14 cellular contexts compared by ENCODE assay signal in the genomic region with DNA sequence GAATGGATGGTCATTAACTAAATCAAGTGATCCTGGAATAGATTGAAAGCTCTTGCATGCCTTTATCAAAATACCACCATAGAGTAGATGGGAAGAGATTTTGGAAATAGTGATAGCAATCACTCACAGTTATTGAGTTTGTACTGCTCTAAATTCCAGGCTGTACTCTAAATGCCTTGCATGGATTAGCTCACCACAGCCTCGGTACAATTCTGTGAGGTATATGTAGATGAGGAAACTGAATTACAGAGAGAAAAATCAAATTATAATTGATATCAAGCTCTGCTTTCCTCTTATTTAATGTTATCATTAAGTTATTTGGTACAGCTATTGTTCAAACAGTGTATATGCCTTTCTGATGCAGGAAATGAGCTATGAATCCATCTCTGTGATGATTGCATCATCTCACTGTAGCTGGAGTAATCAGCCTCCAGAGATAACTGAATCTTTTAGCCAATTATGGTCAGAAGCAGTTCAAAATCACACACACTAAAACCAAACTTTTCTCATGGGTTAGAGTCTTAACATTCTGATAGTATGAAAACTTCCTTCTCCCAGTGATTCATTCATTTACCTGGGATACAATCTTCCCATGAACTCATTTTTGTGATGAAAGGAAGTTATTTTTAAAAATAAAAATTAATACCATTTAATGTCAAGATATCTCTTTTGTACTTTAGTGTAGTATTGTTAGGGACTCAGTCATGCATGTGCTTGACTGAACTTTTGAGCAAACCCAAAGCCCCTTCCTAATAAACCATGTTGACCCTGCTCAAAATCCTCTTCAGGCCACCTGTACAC. TPM values are rescaled to one million over a fixed set of nuclear protein-coding genes. Genes with fewer than 3 reads are reported as not detected.
DNase-seq lines count a peak whose midpoint lies in the region; ATAC-seq and TF ChIP-seq lines count a peak whose summit lies in the region.
"Had no signal": no experiment of that assay in that cellular context is flagged by ENCODE, and none has a peak within 500 bp of the region (broad histone marks: within the 10 kb centered on the region; RNA-seq: fewer than 3 reads in every experiment).

No MANE protein-coding gene starts in this region.

- POLR2A ChIA-PET in activated naive CD8-positive, alpha-beta T cell treated with anti-CD3 and anti-CD28 coated beads, Interleukin-2, amount 10 ng/mL, durations not matched to agents 7 days and 5 days (lab: Charles Lee) = no interaction called here
- POLR2A ChIA-PET in CD4-positive, alpha-beta memory T cell (lab: Charles Lee; ENCODE audit: partially characterized antibody) = no interaction called here

- H3K9me3 Mint-ChIP-seq in HFFc6 = no peaks in the 10 kb centered on the region
- H3K9me3 Mint-ChIP-seq in activated naive CD8-positive, alpha-beta T cell treated with anti-CD3 and anti-CD28 coated beads, Interleukin-2, amount 10 ng/mL, durations not matched to agents 7 days and 5 days = peaks cover 2% of the 10 kb centered on the region
- no peaks in the 10 kb centered on the region for H3K9me3 Mint-ChIP-seq in CD4-positive, alpha-beta memory T cell
- no peaks in the 10 kb centered on the region for H3K9me3 Mint-ChIP-seq in activated T-helper 17 cell treated with anti-CD3 and anti-CD28 coated beads, Interleukin-2, amount 50 U/mL, for 72 hours
- H3K9me3 Mint-ChIP-seq: neural crest cell had no signal

- no peaks in the 10 kb centered on the region for H3K27me3 Mint-ChIP-seq in HFFc6 (ENCODE audit: insufficient read depth)
- H3K27me3 Mint-ChIP-seq in activated naive CD8-positive, alpha-beta T cell treated with anti-CD3 and anti-CD28 coated beads, Interleukin-2, amount 10 ng/mL, durations not matched to agents 7 days and 5 days = peaks cover 6% of the 10 kb centered on the region
- H3K27me3 Mint-ChIP-seq in CD4-positive, alpha-beta memory T cell = peaks cover 0 to 3% of the 10 kb centered on the region in 2 donors
- H3K27me3 Mint-ChIP-seq in activated T-helper 17 cell treated with anti-CD3 and anti-CD28 coated beads, Interleukin-2, amount 50 U/mL, for 72 hours = peaks cover 4% of the 10 kb centered on the region

- no peak for TF ChIP-seq CTCF in AG10803 (conservative IDR thresholded peaks at IDR 0.05; ENCODE audit: low read length)
- TF ChIP-seq CTCF in HFFc6 (IDR thresholded peaks at IDR 0.05) = no peak

- DNase-seq in AG10803 (ENCODE audit: low read depth) = peak; percentile 67
- DNase-seq in HFFc6 = peak; percentile 20
- no peak for DNase-seq in activated naive CD8-positive, alpha-beta T cell treated with anti-CD3 and anti-CD28 coated beads, Interleukin-2, amount 10 ng/mL, durations not matched to agents 7 days and 5 days
- DNase-seq in left lobe of liver (ENCODE audit: low spot score) = no peak
- no peak for DNase-seq in CD4-positive, alpha-beta memory T cell
- DNase-seq in AG08396 (ENCODE audit: low spot score) = no peak
- DNase-seq: GDM1, hippocampal formation, MG63 had no signal

- H3K27ac Mint-ChIP-seq in HFFc6 = peak overlapping the region; percentile 8
- peak overlapping the region; percentile 31 for H3K27ac Mint-ChIP-seq in activated naive CD8-positive, alpha-beta T cell treated with anti-CD3 and anti-CD28 coated beads, Interleukin-2, amount 10 ng/mL, durations not matched to agents 7 days and 5 days
- no peak overlapping the region for H3K27ac Mint-ChIP-seq in CD4-positive, alpha-beta memory T cell
- no peak overlapping the region for H3K27ac Mint-ChIP-seq in activated T-helper 17 cell treated with anti-CD3 and anti-CD28 coated beads, Interleukin-2, amount 50 U/mL, for 72 hours

- peaks cover 8% of the 10 kb centered on the region; the same call in 1 of the 2 replicates for H3K36me3 Mint-ChIP-seq in HFFc6 (ENCODE audit: low read depth)
- no peaks in the 10 kb centered on the region for H3K36me3 Mint-ChIP-seq in activated naive CD8-positive, alpha-beta T cell treated with anti-CD3 and anti-CD28 coated beads, Interleukin-2, amount 10 ng/mL, durations not matched to agents 7 days and 5 days
- no peaks in the 10 kb centered on the region for H3K36me3 Mint-ChIP-seq in CD4-positive, alpha-beta memory T cell
- no peaks in the 10 kb centered on the region for H3K36me3 Mint-ChIP-seq in activated T-helper 17 cell treated with anti-CD3 and anti-CD28 coated beads, Interleukin-2, amount 50 U/mL, for 72 hours (ENCODE audit: low read depth)

- intact Hi-C loops in CD4-positive, alpha-beta memory T cell (cut with micrococcal nuclease) = no loop called here

- H3K4me1 ChIP-seq in CD4-positive, alpha-beta memory T cell (ENCODE audit: insufficient read depth, low read length) = no peaks in the 10 kb centered on the region

- CTCF ChIA-PET in CD4-positive, alpha-beta memory T cell (lab: Charles Lee; ENCODE audit: partially characterized antibody) = no interaction called here

- no peak overlapping the region for H3K4me3 ChIP-seq in AG10803 (ENCODE audit: low read length)
- no peak overlapping the region for H3K4me3 ChIP-seq in CD4-positive, alpha-beta memory T cell (ENCODE audit: low read length in 2 of 2)
- H3K4me3 ChIP-seq: cardiac muscle cell, MG63, SJSA1 had no signal

- H3K27me3 ChIP-seq in CD4-positive, alpha-beta memory T cell (ENCODE audit: insufficient read depth, low read length) = no peaks in the 10 kb centered on the region
- H3K27me3 ChIP-seq: cardiac muscle cell, MG63, SJSA1 had no signal

- no peak overlapping the region for H3K27ac ChIP-seq in CD4-positive, alpha-beta memory T cell (ENCODE audit: low read depth, low read length)
- H3K27ac ChIP-seq: cardiac muscle cell, SJSA1 had no signal

- no peak overlapping the region for H3K4me3 Mint-ChIP-seq in HFFc6
- H3K4me3 Mint-ChIP-seq in activated naive CD8-positive, alpha-beta T cell treated with anti-CD3 and anti-CD28 coated beads, Interleukin-2, amount 10 ng/mL, durations not matched to agents 7 days and 5 days = no peak overlapping the region
- no peak overlapping the region for H3K4me3 Mint-ChIP-seq in CD4-positive, alpha-beta memory T cell
- H3K4me3 Mint-ChIP-seq in activated T-helper 17 cell treated with anti-CD3 and anti-CD28 coated beads, Interleukin-2, amount 50 U/mL, for 72 hours = no peak overlapping the region
- H3K4me3 Mint-ChIP-seq: neural crest cell had no signal

- no peaks in the 10 kb centered on the region for H3K9me3 ChIP-seq in CD4-positive, alpha-beta memory T cell (ENCODE audit: control insufficient read depth in 1 of 2, low read length in 2 of 2)
- H3K9me3 ChIP-seq: MG63, SJSA1 had no signal

- H3K36me3 ChIP-seq in CD4-positive, alpha-beta memory T cell (ENCODE audit: insufficient read depth, low read length) = no peaks in the 10 kb centered on the region
- H3K36me3 ChIP-seq: cardiac muscle cell, MG63 had no signal

- H3K4me1 Mint-ChIP-seq in HFFc6 (ENCODE audit: low read depth) = peaks cover 35% of the 10 kb centered on the region
- peaks cover 4% of the 10 kb centered on the region for H3K4me1 Mint-ChIP-seq in activated naive CD8-positive, alpha-beta T cell treated with anti-CD3 and anti-CD28 coated beads, Interleukin-2, amount 10 ng/mL, durations not matched to agents 7 days and 5 days
- H3K4me1 Mint-ChIP-seq in CD4-positive, alpha-beta memory T cell = no peaks in the 10 kb centered on the region
- no peaks in the 10 kb centered on the region for H3K4me1 Mint-ChIP-seq in activated T-helper 17 cell treated with anti-CD3 and anti-CD28 coated beads, Interleukin-2, amount 50 U/mL, for 72 hours

- peak; percentile 42 for ATAC-seq in activated naive CD8-positive, alpha-beta T cell treated with anti-CD3 and anti-CD28 coated beads, Interleukin-2, amount 10 ng/mL, durations not matched to agents 7 days and 5 days (ENCODE audit: low read depth)
- ATAC-seq in left lobe of liver (peak; percentile 28), SK-N-SH treated with all-trans-retinoic acid at 6 μM for 48 hours (no peak)
- no peak for ATAC-seq in activated T-helper 17 cell treated with anti-CD3 and anti-CD28 coated beads, Interleukin-2, amount 50 U/mL, for 72 hours (replicated peaks)

TF ChIP-seq in SK-N-SH treated with all-trans-retinoic acid at 6 μM for 48 hours, 23 proteins besides CTCF, POLR2A, EP300 and RAD21:
- TF ChIP-seq ISL1 (CRISPR knock-in tag; IDR thresholded peaks at IDR 0.05) (no peak), ZFP3 (CRISPR knock-in tag; IDR thresholded peaks at IDR 0.05) (no peak), RARB (CRISPR knock-in tag; IDR thresholded peaks at IDR 0.05) (no peak), ZNF70 (CRISPR knock-in tag; IDR thresholded peaks at IDR 0.05) (no peak), ZNF8 (CRISPR knock-in tag; IDR thresholded peaks at IDR 0.05) (no peak), CSDC2 (CRISPR knock-in tag; IDR thresholded peaks at IDR 0.05) (no peak)
- TF ChIP-seq, protein P1, sequence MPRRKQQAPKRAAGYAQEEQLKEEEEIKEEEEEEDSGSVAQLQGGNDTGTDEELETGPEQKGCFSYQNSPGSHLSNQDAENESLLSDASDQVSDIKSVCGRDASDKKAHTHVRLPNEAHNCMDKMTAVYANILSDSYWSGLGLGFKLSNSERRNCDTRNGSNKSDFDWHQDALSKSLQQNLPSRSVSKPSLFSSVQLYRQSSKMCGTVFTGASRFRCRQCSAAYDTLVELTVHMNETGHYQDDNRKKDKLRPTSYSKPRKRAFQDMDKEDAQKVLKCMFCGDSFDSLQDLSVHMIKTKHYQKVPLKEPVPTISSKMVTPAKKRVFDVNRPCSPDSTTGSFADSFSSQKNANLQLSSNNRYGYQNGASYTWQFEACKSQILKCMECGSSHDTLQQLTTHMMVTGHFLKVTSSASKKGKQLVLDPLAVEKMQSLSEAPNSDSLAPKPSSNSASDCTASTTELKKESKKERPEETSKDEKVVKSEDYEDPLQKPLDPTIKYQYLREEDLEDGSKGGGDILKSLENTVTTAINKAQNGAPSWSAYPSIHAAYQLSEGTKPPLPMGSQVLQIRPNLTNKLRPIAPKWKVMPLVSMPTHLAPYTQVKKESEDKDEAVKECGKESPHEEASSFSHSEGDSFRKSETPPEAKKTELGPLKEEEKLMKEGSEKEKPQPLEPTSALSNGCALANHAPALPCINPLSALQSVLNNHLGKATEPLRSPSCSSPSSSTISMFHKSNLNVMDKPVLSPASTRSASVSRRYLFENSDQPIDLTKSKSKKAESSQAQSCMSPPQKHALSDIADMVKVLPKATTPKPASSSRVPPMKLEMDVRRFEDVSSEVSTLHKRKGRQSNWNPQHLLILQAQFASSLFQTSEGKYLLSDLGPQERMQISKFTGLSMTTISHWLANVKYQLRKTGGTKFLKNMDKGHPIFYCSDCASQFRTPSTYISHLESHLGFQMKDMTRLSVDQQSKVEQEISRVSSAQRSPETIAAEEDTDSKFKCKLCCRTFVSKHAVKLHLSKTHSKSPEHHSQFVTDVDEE (CRISPR knock-in tag; IDR thresholded peaks at IDR 0.05) = no peak
TF ChIP-seq in SK-N-SH treated with all-trans-retinoic acid at 6 μM for 48 hours: peak in this region for 0.

RNA-seq across cellular contexts. Expression of a gene that starts 52.1 kb away (rescaled TPM):
- total RNA-seq in HFFc6 (2021; fragmentation: NEBNext Ultra II Directional; extraction: Animal tissue kit (Norgen Biotek cat#: 25700)) = 10 to 100 TPM; 10.9 to 19.4 (median 14.7) TPM
- 1 to 10 TPM in 1 of 2 experiments, under 1 TPM in 1; 0.08 to 1.0 TPM for total RNA-seq in activated naive CD8-positive, alpha-beta T cell treated with anti-CD3 and anti-CD28 coated beads, Interleukin-2, amount 10 ng/mL, durations not matched to agents 7 days and 5 days
- total RNA-seq in left lobe of liver = 25.0 TPM
- total RNA-seq in CD4-positive, alpha-beta memory T cell = under 1 TPM; 0.17 to 0.86 TPM
- under 1 TPM; 0.03 to 0.06 TPM for polyA plus RNA-seq in CD4-positive, alpha-beta memory T cell
- total RNA-seq in activated T-helper 17 cell treated with anti-CD3 and anti-CD28 coated beads, Interleukin-2, amount 50 U/mL, for 72 hours = 1 to 10 TPM; 1.7 to 5.6 TPM

Comparison
In these comparisons a context has a peak if more than half of its experiments do, and no peak if none do; other contexts are left out.
1. DNase-seq: peak in AG10803 (single experiment) and HFFc6 (single experiment); none in activated naive CD8-positive, alpha-beta T cell treated with anti-CD3 and anti-CD28 coated beads, Interleukin-2, amount 10 ng/mL, durations not matched to agents 7 days and 5 days (single experiment), left lobe of liver (single experiment), CD4-positive, alpha-beta memory T cell (0 of 5) and AG08396 (single experiment).
2. H3K27ac Mint-ChIP-seq: peak in HFFc6 (single experiment) and activated naive CD8-positive, alpha-beta T cell treated with anti-CD3 and anti-CD28 coated beads, Interleukin-2, amount 10 ng/mL, durations not matched to agents 7 days and 5 days (single experiment); none in CD4-positive, alpha-beta memory T cell (0 of 7) and activated T-helper 17 cell treated with anti-CD3 and anti-CD28 coated beads, Interleukin-2, amount 50 U/mL, for 72 hours (single experiment).
3. ATAC-seq: peak in activated naive CD8-positive, alpha-beta T cell treated with anti-CD3 and anti-CD28 coated beads, Interleukin-2, amount 10 ng/mL, durations not matched to agents 7 days and 5 days (single experiment) and left lobe of liver (single experiment); none in SK-N-SH treated with all-trans-retinoic acid at 6 μM for 48 hours (single experiment) and activated T-helper 17 cell treated with anti-CD3 and anti-CD28 coated beads, Interleukin-2, amount 50 U/mL, for 72 hours (single experiment).